ENCODE assay signal across 1 cellular context in the genomic region with DNA sequence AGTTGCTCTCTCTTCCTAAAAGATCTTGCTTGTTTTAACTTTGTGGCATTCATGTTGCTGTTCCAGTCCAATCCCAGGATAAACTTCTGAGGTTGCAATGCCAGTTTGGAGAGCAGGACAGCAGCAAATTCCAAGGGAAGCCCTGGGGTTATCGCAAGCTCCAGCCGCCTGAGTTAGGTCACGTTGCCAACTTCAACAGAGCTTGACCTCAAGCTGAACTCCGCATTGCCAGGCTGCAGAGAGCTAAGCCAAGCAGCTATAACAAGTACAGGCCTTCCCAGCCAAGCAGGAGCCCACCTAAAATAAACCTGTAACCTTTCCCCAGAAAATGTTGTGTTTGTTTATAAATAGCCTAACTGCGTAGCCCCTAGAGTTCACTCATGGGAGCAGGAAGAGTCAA.
A peak's percentile ranks its signal among the peaks of the same experiment; 100 is the strongest.
TF ChIP-seq lines count a peak whose summit lies in the region.

No MANE protein-coding gene starts in this region.

TF ChIP-seq in HepG2, 621 proteins besides CTCF, POLR2A, EP300 and RAD21 (continued from another document):
- TF ChIP-seq KLF16 (CRISPR knock-in tag; IDR thresholded peaks at IDR 0.05) (no peak), ZNF879 (CRISPR knock-in tag; IDR thresholded peaks at IDR 0.05) (no peak), SIX4 (CRISPR knock-in tag; IDR thresholded peaks at IDR 0.05) (no peak), FLYWCH1 (CRISPR knock-in tag; IDR thresholded peaks at IDR 0.05) (no peak), ZNF878 (CRISPR knock-in tag; IDR thresholded peaks at IDR 0.05) (no peak), RXRA (CRISPR knock-in tag; IDR thresholded peaks at IDR 0.05) (peak; percentile 33; the same call in 1 of the 2 replicates), ZNF180 (CRISPR knock-in tag; IDR thresholded peaks at IDR 0.05; ENCODE audit: borderline replicate concordance, low read depth) (no peak), HOXA3 (CRISPR knock-in tag; IDR thresholded peaks at IDR 0.05) (no peak), ZNF761 (CRISPR knock-in tag; conservative IDR thresholded peaks at IDR 0.05) (no peak)
